ENCODE assay signal across 22 cellular contexts in the genomic region with DNA sequence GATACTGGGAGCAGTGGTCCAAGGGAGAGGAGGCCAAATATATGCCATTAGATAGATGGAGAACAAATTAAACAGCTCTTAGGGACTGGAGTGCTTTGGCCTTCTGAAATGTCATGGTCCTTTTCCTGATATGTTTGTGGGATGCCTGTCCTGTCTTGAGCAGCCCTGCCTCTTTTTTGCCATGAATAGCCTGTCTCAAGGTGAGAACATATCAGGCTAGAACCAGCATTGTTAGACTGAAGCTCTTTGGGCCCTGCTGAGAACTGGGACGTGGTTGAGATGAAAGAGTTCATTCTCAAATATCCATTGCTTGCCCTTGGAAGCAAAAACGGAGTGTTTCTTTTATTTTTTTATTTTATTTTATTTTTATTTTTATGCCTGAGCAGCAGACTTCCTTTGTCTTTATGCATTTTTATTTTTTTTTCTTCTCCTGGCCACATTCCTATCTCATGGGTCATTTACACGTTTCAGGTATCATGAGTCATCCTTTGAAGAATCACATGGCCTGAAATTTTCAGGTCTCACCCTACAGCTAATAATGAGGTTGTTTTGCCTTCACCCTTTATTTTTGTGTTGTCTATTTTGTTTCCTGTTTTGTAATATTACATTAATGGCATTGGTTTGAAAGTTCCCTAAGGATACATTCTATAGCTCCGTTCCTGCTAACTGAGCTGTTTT.
DNase-seq lines count a peak whose midpoint lies in the region; ATAC-seq and TF ChIP-seq lines count a peak whose summit lies in the region.
"Had no signal": no experiment of that assay in that cellular context is flagged by ENCODE, and none has a peak within 500 bp of the region (broad histone marks: within the 10 kb centered on the region; RNA-seq: fewer than 3 reads in every experiment).

No MANE protein-coding gene starts in this region.

- BruUV-seq in mammary epithelial cell (replicated peaks; lab: Mats Ljungman, UMichigan) = no TSS peak

- H3K27me3 ChIP-seq in HUES48 (ENCODE audit: control insufficient read depth, insufficient read depth, low read length) (no peaks in the 10 kb centered on the region), mammary epithelial cell (ENCODE audit: insufficient read depth, low read length) (no peaks in the 10 kb centered on the region), kidney epithelial cell (ENCODE audit: control insufficient read depth, insufficient read depth, low read length) (no peaks in the 10 kb centered on the region)
- H3K27me3 ChIP-seq: brain microvascular endothelial cell, esophagus muscularis mucosa, neutrophil had no signal

- H3K9me3 ChIP-seq in HUES48 (ENCODE audit: control insufficient read depth, insufficient read depth, low read length) (no peaks in the 10 kb centered on the region), mammary epithelial cell (replicated peaks; ENCODE audit: insufficient read depth, low read length) (no peaks in the 10 kb centered on the region)
- H3K9me3 ChIP-seq: esophagus muscularis mucosa, neutrophil had no signal

- 23% methylated on average over 4 of the region's 4 CpGs for WGBS in mammary epithelial cell (ENCODE audit: low coverage, missing lambda C conversion rate)

- intact Hi-C loops in mammary epithelial cell (cut with micrococcal nuclease) = no loop called here

- H3K36me3 ChIP-seq in HUES48 (ENCODE audit: control insufficient read depth, insufficient read depth, low read length) (no peaks in the 10 kb centered on the region), mammary epithelial cell (ENCODE audit: insufficient read depth, low read length) (no peaks in the 10 kb centered on the region), kidney epithelial cell (ENCODE audit: control insufficient read depth, insufficient read depth, low read length) (no peaks in the 10 kb centered on the region)
- H3K36me3 ChIP-seq: brain microvascular endothelial cell, esophagus muscularis mucosa, neutrophil had no signal

- no peak overlapping the region for H3K9ac ChIP-seq in HUES48 (ENCODE audit: low read depth, low read length)
- no peak overlapping the region for H3K9ac ChIP-seq in mammary epithelial cell (ENCODE audit: insufficient read depth, low read length)

- peak; percentile 46 for DNase-seq in Caki2 (ENCODE audit: low read depth)
- peak; percentile 76 for DNase-seq in mammary epithelial cell
- peak; percentile 50 for DNase-seq in kidney epithelial cell (ENCODE audit: low read depth)
- no peak for DNase-seq in AG08395 (ENCODE audit: low spot score)
- DNase-seq in activated T-cell treated with anti-CD3 and anti-CD28 coated beads for 4 hours = no peak
- DNase-seq: activated CD4-positive, alpha-beta T cell treated with anti-CD3 and anti-CD28 coated beads, Interleukin-2, amount 50 U/mL, for 48 hours; activated naive CD8-positive, alpha-beta T cell treated with anti-CD3 and anti-CD28 coated beads for 36 hours; activated T-cell treated with anti-CD3 and anti-CD28 coated beads, Interleukin-2, amount 50 U/mL, for 48 hours; brain microvascular endothelial cell; CD8-positive, alpha-beta T cell; dermis blood vessel endothelial cell; glutamatergic neuron; Karpas-422; NCI-H2171 treated with DMSO at 0.1 percent for 48 hours; retina; stimulated activated naive CD8-positive, alpha-beta T cell treated with anti-CD3 and anti-CD28 coated beads, Interleukin-15, Interleukin-2, amounts not matched to agents 100 U/mL and 50 U/mL, for 24 hours had no signal

- no peak overlapping the region for H3K4me3 ChIP-seq in HUES48 (ENCODE audit: low read depth, low read length)
- H3K4me3 ChIP-seq in mammary epithelial cell (replicated peaks in 1 of 3; ENCODE audit: insufficient read depth in 1 of 3, low read depth in 2 of 3, low read length in 3 of 3) = no peak overlapping the region
- H3K4me3 ChIP-seq in kidney epithelial cell (ENCODE audit: low read depth, low read length) = no peak overlapping the region
- H3K4me3 ChIP-seq: esophagus muscularis mucosa had no signal

- peak overlapping the region; percentile 42 for H3K27ac ChIP-seq in HUES48 (ENCODE audit: low read depth, low read length)
- peak overlapping the region; percentile 37 for H3K27ac ChIP-seq in mammary epithelial cell (ENCODE audit: insufficient read depth, low read depth, low read length)
- H3K27ac ChIP-seq: brain microvascular endothelial cell, esophagus muscularis mucosa, neutrophil, VCaP had no signal

- ATAC-seq in GM18520 (IDR thresholded peaks at IDR 0.05; ENCODE audit: unreplicated experiment) (no peak), HG03469 (IDR thresholded peaks at IDR 0.05; ENCODE audit: unreplicated experiment) (no peak)
- ATAC-seq: CD8-positive, alpha-beta T cell; stimulated activated naive CD8-positive, alpha-beta T cell treated with anti-CD3 and anti-CD28 coated beads, Interleukin-15, Interleukin-2, amounts not matched to agents 100 U/mL and 50 U/mL, for 24 hours had no signal

- H4K20me1 ChIP-seq in mammary epithelial cell (ENCODE audit: insufficient read depth, low read length) = no peaks in the 10 kb centered on the region

- in situ Hi-C loops in Caki2 (cut with HindIII; ENCODE audit: low pct_unique_long_range_greater_than_20kb, low sequenced_read_pairs) (no loop called here), mammary epithelial cell (cut with MboI; ENCODE audit: low sequenced_read_pairs in 2 of 2) (no loop called here)

- peak overlapping the region; percentile 77 for H3K4me2 ChIP-seq in mammary epithelial cell (ENCODE audit: insufficient read depth, low read depth, low read length)

- CTCF ChIA-PET in mammary epithelial cell (lab: Charles Lee; ENCODE audit: low non-redundant PET) = no interaction called here

- peak overlapping the region; percentile 71 for H2AFZ ChIP-seq in mammary epithelial cell (ENCODE audit: low read depth, low read length)

- dilution Hi-C loops in mammary epithelial cell (cut with HindIII; ENCODE audit: low sequenced_read_pairs) = no loop called here

- peaks cover 3% of the 10 kb centered on the region; the same call in 1 of the 2 replicates for H3K4me1 ChIP-seq in HUES48 (ENCODE audit: control insufficient read depth, insufficient read depth, low read length)
- peaks cover 20% of the 10 kb centered on the region for H3K4me1 ChIP-seq in mammary epithelial cell (ENCODE audit: insufficient read depth, low read length)
- H3K4me1 ChIP-seq: esophagus muscularis mucosa had no signal

- no peak for TF ChIP-seq CTCF in mammary epithelial cell (conservative IDR thresholded peaks at IDR 0.05 in 1 of 2, IDR thresholded peaks at IDR 0.05 in 1 of 2; ENCODE audit: extremely low read depth in 1 of 2, insufficient read depth in 1 of 2, low read depth in 1 of 2, low read length in 2 of 2)
- TF ChIP-seq CTCF in kidney epithelial cell (IDR thresholded peaks at IDR 0.05; ENCODE audit: insufficient read depth, low read length, poor library complexity, severe bottlenecking) = no peak

- no peaks in the 10 kb centered on the region for H3K79me2 ChIP-seq in mammary epithelial cell (ENCODE audit: insufficient read depth, low read length)

Comparison
In these comparisons a context has a peak if more than half of its experiments do, and no peak if none do; other contexts are left out.
1. DNase-seq: peak in Caki2 (single experiment), mammary epithelial cell (single experiment) and kidney epithelial cell (single experiment); none in AG08395 (single experiment) and activated T-cell treated with anti-CD3 and anti-CD28 coated beads for 4 hours (single experiment).